Comparison of ENCODE assay signal across 23 cellular contexts in genomic region chrX:49064735-49065134, GRCh38. TPM values are rescaled to one million over a fixed set of nuclear protein-coding genes. Genes with fewer than 3 reads are reported as not detected.
DNase-seq lines count a peak whose midpoint lies in the region; TF ChIP-seq lines count a peak whose summit lies in the region.
"Had no signal": no experiment of that assay in that cellular context is flagged by ENCODE, and none has a peak within 500 bp of the region (broad histone marks: within the 10 kb centered on the region; RNA-seq: fewer than 3 reads in every experiment).

No MANE protein-coding gene starts in this region.

- no peaks in the 10 kb centered on the region for H3K27me3 ChIP-seq in ascending aorta
- H3K27me3 ChIP-seq: BE2C had no signal

- intact Hi-C loops in posterior vena cava (cut with DNase I) (no loop called here), ascending aorta (cut with DNase I) (no loop called here)

- no peak overlapping the region for H3K4me3 Mint-ChIP-seq in activated CD4-positive, alpha-beta T cell treated with anti-CD3 and anti-CD28 coated beads, Interleukin-2, amount 10 ng/mL, durations not matched to agents 7 days and 5 days
- H3K4me3 Mint-ChIP-seq in neural crest cell = peak overlapping the region; percentile 54
- H3K4me3 Mint-ChIP-seq: CD14-positive monocyte; CD4-positive, alpha-beta T cell; H9 had no signal

- H3K9me3 ChIP-seq in ascending aorta = no peaks in the 10 kb centered on the region
- H3K9me3 ChIP-seq: A549; BE2C; BLaER1 treated with 17β-estradiol and CSF1 and Interleukin-3, amounts not matched to agents 10 nM and 100 nM had no signal

- TF ChIP-seq CTCF in coronary artery (IDR thresholded peaks at IDR 0.05) = no peak
- TF ChIP-seq CTCF in neural crest cell (conservative IDR thresholded peaks at IDR 0.05) = no peak
- TF ChIP-seq CTCF in ascending aorta (IDR thresholded peaks at IDR 0.05) = no peak

- peak overlapping the region; percentile 5 for H3K27ac Mint-ChIP-seq in activated CD4-positive, alpha-beta T cell treated with anti-CD3 and anti-CD28 coated beads, Interleukin-2, amount 10 ng/mL, durations not matched to agents 7 days and 5 days
- H3K27ac Mint-ChIP-seq in neural crest cell (ENCODE audit: unreplicated experiment) = peak overlapping the region; percentile 57
- H3K27ac Mint-ChIP-seq: CD14-positive monocyte; CD4-positive, alpha-beta T cell had no signal

- H3K27me3 Mint-ChIP-seq in activated CD4-positive, alpha-beta T cell treated with anti-CD3 and anti-CD28 coated beads, Interleukin-2, amount 10 ng/mL, durations not matched to agents 7 days and 5 days = no peaks in the 10 kb centered on the region
- H3K27me3 Mint-ChIP-seq in neural crest cell (ENCODE audit: low read depth) = no peaks in the 10 kb centered on the region
- H3K27me3 Mint-ChIP-seq: CD4-positive, alpha-beta T cell had no signal

- no peaks in the 10 kb centered on the region for H3K4me1 ChIP-seq in ascending aorta
- H3K4me1 ChIP-seq: A549; BE2C; BLaER1 treated with 17β-estradiol and CSF1 and Interleukin-3, amounts not matched to agents 10 nM and 100 nM had no signal

- H3K27ac ChIP-seq in coronary artery = no peak overlapping the region
- no peak overlapping the region for H3K27ac ChIP-seq in ascending aorta
- H3K27ac ChIP-seq: 22Rv1; A549; BLaER1 treated with 17β-estradiol and CSF1 and Interleukin-3, amounts not matched to agents 10 nM and 100 nM; GM23248 had no signal

- no peaks in the 10 kb centered on the region for H3K9me3 Mint-ChIP-seq in activated CD4-positive, alpha-beta T cell treated with anti-CD3 and anti-CD28 coated beads, Interleukin-2, amount 10 ng/mL, durations not matched to agents 7 days and 5 days
- no peaks in the 10 kb centered on the region for H3K9me3 Mint-ChIP-seq in neural crest cell
- H3K9me3 Mint-ChIP-seq: CD4-positive, alpha-beta T cell; CD8-positive, alpha-beta memory T cell had no signal

- H3K36me3 ChIP-seq in ascending aorta = peaks cover 5 to 11% of the 10 kb centered on the region in 2 donors
- H3K36me3 ChIP-seq: BE2C had no signal

- POLR2A ChIA-PET in activated CD4-positive, alpha-beta T cell treated with anti-CD3 and anti-CD28 coated beads, Interleukin-2, amount 10 ng/mL, durations not matched to agents 7 days and 5 days (lab: Charles Lee) = no interaction called here

- no peak overlapping the region for H3K4me3 ChIP-seq in coronary artery
- H3K4me3 ChIP-seq in ascending aorta = no peak overlapping the region
- H3K4me3 ChIP-seq: A549; BLaER1 treated with 17β-estradiol and CSF1 and Interleukin-3, amounts not matched to agents 10 nM and 100 nM; GM12878; GM23248 had no signal

- no peaks in the 10 kb centered on the region for H3K4me1 Mint-ChIP-seq in activated CD4-positive, alpha-beta T cell treated with anti-CD3 and anti-CD28 coated beads, Interleukin-2, amount 10 ng/mL, durations not matched to agents 7 days and 5 days
- no peaks in the 10 kb centered on the region for H3K4me1 Mint-ChIP-seq in neural crest cell
- H3K4me1 Mint-ChIP-seq: CD14-positive monocyte; CD8-positive, alpha-beta memory T cell had no signal

- CTCF ChIA-PET in activated CD4-positive, alpha-beta T cell treated with anti-CD3 and anti-CD28 coated beads, Interleukin-2, amount 10 ng/mL, durations not matched to agents 7 days and 5 days (lab: Charles Lee) = interaction anchor here (1.7 kb wide), 1 partner anchor 13 kb away, joined by 3 read pairs; no protein-coding TSS in a partner anchor

- no peaks in the 10 kb centered on the region for H3K36me3 Mint-ChIP-seq in activated CD4-positive, alpha-beta T cell treated with anti-CD3 and anti-CD28 coated beads, Interleukin-2, amount 10 ng/mL, durations not matched to agents 7 days and 5 days (ENCODE audit: low read depth)
- no peaks in the 10 kb centered on the region for H3K36me3 Mint-ChIP-seq in neural crest cell (ENCODE audit: low read depth)
- H3K36me3 Mint-ChIP-seq: CD14-positive monocyte had no signal

- no peak for DNase-seq in activated CD4-positive, alpha-beta T cell treated with anti-CD3 and anti-CD28 coated beads, Interleukin-2, amount 10 ng/mL, durations not matched to agents 7 days and 5 days
- DNase-seq in activated CD4-positive, alpha-beta T cell treated with anti-CD3 and anti-CD28 coated beads for 1 hour = no peak
- peak; percentile 53 for DNase-seq in coronary artery (ENCODE audit: low spot score)
- DNase-seq in neural crest cell (ENCODE audit: low read depth, low spot score) = no peak
- no peak for DNase-seq in posterior vena cava (ENCODE audit: low spot score)
- no peak for DNase-seq in ascending aorta (ENCODE audit: low spot score in 2 of 2)
- DNase-seq in SKM-1 (lab: John Stamatoyannopoulos, UW; ENCODE audit: unreplicated experiment) = no peak
- DNase-seq: ACHN; AML-193; BE2C; CD4-positive, alpha-beta T cell; CD8-positive, alpha-beta memory T cell; DMS 273 treated with DMSO at 0.1 percent for 48 hours; DMS79; EL; GDM1; GM23248; H9 had no signal

RNA-seq across cellular contexts. Expression of gene CCDC120, which starts 5.9 kb away (rescaled TPM):
- total RNA-seq in activated CD4-positive, alpha-beta T cell treated with anti-CD3 and anti-CD28 coated beads, Interleukin-2, amount 10 ng/mL, durations not matched to agents 7 days and 5 days = 1 to 10 TPM; 5.5 to 5.9 TPM
- total RNA-seq in neural crest cell (13.8 and 14.7 TPM in 2 replicates), posterior vena cava (1 to 10 TPM; 3.0 to 4.1 TPM), ascending aorta (0.11 TPM)

RNA-seq across cellular contexts. Expression of gene PRAF2, which starts 9.1 kb away (rescaled TPM):
- 10 to 100 TPM; 24.7 to 27.1 TPM for total RNA-seq in activated CD4-positive, alpha-beta T cell treated with anti-CD3 and anti-CD28 coated beads, Interleukin-2, amount 10 ng/mL, durations not matched to agents 7 days and 5 days
- 30.2 and 33.7 TPM in 2 replicates for total RNA-seq in neural crest cell
- total RNA-seq in posterior vena cava = 10 to 100 TPM; 36.4 to 42.6 TPM
- 48.4 TPM for total RNA-seq in ascending aorta

RNA-seq across cellular contexts. Expression of gene WDR45, which starts 15.0 kb away (rescaled TPM):
- total RNA-seq in activated CD4-positive, alpha-beta T cell treated with anti-CD3 and anti-CD28 coated beads, Interleukin-2, amount 10 ng/mL, durations not matched to agents 7 days and 5 days = 10 to 100 TPM; 44.0 to 48.6 TPM
- total RNA-seq in neural crest cell (29.0 and 29.6 TPM in 2 replicates), posterior vena cava (10 to 100 TPM; 49.8 to 51.9 TPM), ascending aorta (169 TPM)

RNA-seq across cellular contexts. Expression of gene TFE3, which starts 21.6 kb away (rescaled TPM):
- total RNA-seq in activated CD4-positive, alpha-beta T cell treated with anti-CD3 and anti-CD28 coated beads, Interleukin-2, amount 10 ng/mL, durations not matched to agents 7 days and 5 days = 10 to 100 TPM; 25.7 to 26.8 TPM
- total RNA-seq in neural crest cell (26.2 TPM in 2 replicates), posterior vena cava (10 to 100 TPM; 46.4 to 52.6 TPM), ascending aorta (141 TPM)

RNA-seq across cellular contexts. Expression of gene GPKOW, which starts 58.8 kb away (rescaled TPM):
- total RNA-seq in activated CD4-positive, alpha-beta T cell treated with anti-CD3 and anti-CD28 coated beads, Interleukin-2, amount 10 ng/mL, durations not matched to agents 7 days and 5 days = 10 to 100 TPM; 29.2 to 33.2 TPM
- total RNA-seq in neural crest cell (17.8 and 20.9 TPM in 2 replicates), posterior vena cava (10 to 100 TPM; 12.9 to 15.9 TPM), ascending aorta (19.4 TPM)
